1 cellular context compared by ENCODE assay signal in genomic region chr3:112074616-112075497, GRCh38.
TF ChIP-seq lines count a peak whose summit lies in the region.

No MANE protein-coding gene starts in this region.

TF ChIP-seq in HepG2, 621 proteins besides CTCF, POLR2A, EP300 and RAD21 (continued from another document and continues in another):
- TF ChIP-seq FIP1L1 (IDR thresholded peaks at IDR 0.05; ENCODE audit: borderline replicate concordance, insufficient read depth, low read depth, low read length) (no peak), ZNF501 (CRISPR knock-in tag; IDR thresholded peaks at IDR 0.05) (no peak), SOX13 (IDR thresholded peaks at IDR 0.05) (no peak), SOX13 (CRISPR knock-in tag; conservative IDR thresholded peaks at IDR 0.05 in 1 of 2, IDR thresholded peaks at IDR 0.05 in 1 of 2) (peak in 1 of 2 experiments; percentile 43; a peak in 1 of 4 replicates), RFXAP (CRISPR knock-in tag; IDR thresholded peaks at IDR 0.05; ENCODE audit: borderline replicate concordance) (no peak), ARID5B (CRISPR knock-in tag; IDR thresholded peaks at IDR 0.05) (peak; percentile 64), TFAP4 (IDR thresholded peaks at IDR 0.05; ENCODE audit: borderline replicate concordance, low read depth) (peak; percentile 82; the same call in 1 of the 2 replicates), ZFP91 (CRISPR knock-in tag; IDR thresholded peaks at IDR 0.05; ENCODE audit: borderline replicate concordance) (no peak), PREB (CRISPR knock-in tag; IDR thresholded peaks at IDR 0.05) (no peak), ZFP1 (CRISPR knock-in tag; IDR thresholded peaks at IDR 0.05) (no peak), ZNF775 (CRISPR knock-in tag; IDR thresholded peaks at IDR 0.05; ENCODE audit: borderline replicate concordance) (no peak), ATF7-NPFF (CRISPR knock-in tag; IDR thresholded peaks at IDR 0.05; ENCODE audit: low read depth) (no peak), ZNF326 (CRISPR knock-in tag; IDR thresholded peaks at IDR 0.05; ENCODE audit: borderline replicate concordance) (no peak), HMG20A (CRISPR knock-in tag; IDR thresholded peaks at IDR 0.05; ENCODE audit: borderline replicate concordance) (0 out of 2 replicates have a peak, but pooled peaks have one; percentile 13), ZNF12 (CRISPR knock-in tag; IDR thresholded peaks at IDR 0.05) (peak; percentile 68; the same call in 1 of the 2 replicates), ZNF234 (CRISPR knock-in tag; conservative IDR thresholded peaks at IDR 0.05) (no peak), HNRNPK (IDR thresholded peaks at IDR 0.05; ENCODE audit: low read depth, low read length, poor library complexity, severe bottlenecking) (no peak), JUNB (CRISPR knock-in tag; IDR thresholded peaks at IDR 0.05; ENCODE audit: borderline replicate concordance) (0 out of 2 replicates have a peak, but pooled peaks have one; percentile 32), NFKB2 (CRISPR knock-in tag; IDR thresholded peaks at IDR 0.05; ENCODE audit: borderline replicate concordance) (no peak), ZBTB39 (CRISPR knock-in tag; IDR thresholded peaks at IDR 0.05) (no peak), YEATS2 (CRISPR knock-in tag; IDR thresholded peaks at IDR 0.05; ENCODE audit: borderline replicate concordance) (no peak), ZNF878 (CRISPR knock-in tag; IDR thresholded peaks at IDR 0.05) (no peak), HMGXB3 (CRISPR knock-in tag; IDR thresholded peaks at IDR 0.05; ENCODE audit: borderline replicate concordance) (no peak), TBL1XR1 (IDR thresholded peaks at IDR 0.05; ENCODE audit: borderline replicate concordance, low read length, partially characterized antibody) (no peak), ZNF879 (CRISPR knock-in tag; IDR thresholded peaks at IDR 0.05) (no peak), HMGA1 (CRISPR knock-in tag; conservative IDR thresholded peaks at IDR 0.05) (no peak), TERF1 (CRISPR knock-in tag; IDR thresholded peaks at IDR 0.05) (no peak), ZHX1 (CRISPR knock-in tag; IDR thresholded peaks at IDR 0.05; ENCODE audit: low read depth) (no peak), ZNF331 (CRISPR knock-in tag; IDR thresholded peaks at IDR 0.05) (0 out of 2 replicates have a peak, but pooled peaks have one; percentile 34), MXD1 (CRISPR knock-in tag; IDR thresholded peaks at IDR 0.05) (no peak), TP53 (CRISPR knock-in tag; conservative IDR thresholded peaks at IDR 0.05) (no peak), ZNF83 (CRISPR knock-in tag; IDR thresholded peaks at IDR 0.05; ENCODE audit: borderline replicate concordance) (no peak), CENPBD1 (CRISPR knock-in tag; IDR thresholded peaks at IDR 0.05; ENCODE audit: borderline replicate concordance, low read depth) (no peak), ZNF639 (CRISPR knock-in tag; conservative IDR thresholded peaks at IDR 0.05) (no peak), EED (CRISPR knock-in tag; IDR thresholded peaks at IDR 0.05) (no peak), MAFK (conservative IDR thresholded peaks at IDR 0.05 in 1 of 2, IDR thresholded peaks at IDR 0.05 in 1 of 2; ENCODE audit: low read length in 2 of 2) (peak; percentile 71)
